In the genomic region with DNA sequence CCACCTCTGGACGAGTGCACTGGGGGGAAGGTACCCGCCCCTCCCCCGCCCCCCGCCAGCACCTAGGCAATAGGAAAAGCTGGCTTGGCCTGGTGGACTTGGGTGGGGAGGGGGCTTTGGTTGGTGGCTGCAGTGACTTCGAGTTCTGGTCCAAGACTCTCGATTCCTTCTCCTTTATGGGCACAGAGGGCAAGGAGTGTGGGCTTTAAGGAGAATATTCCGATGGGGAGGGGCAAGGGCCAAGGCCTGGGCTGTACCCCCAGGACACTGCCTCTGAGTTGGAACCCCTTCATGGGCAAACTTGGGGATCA, we compare ENCODE assay signal across 1 cellular context.
TF ChIP-seq lines count a peak whose summit lies in the region.

No MANE protein-coding gene starts in this region.

TF ChIP-seq in HCT116, 20 proteins besides CTCF, POLR2A, EP300 and RAD21 (continued from another document):
- TF ChIP-seq, protein P1, sequence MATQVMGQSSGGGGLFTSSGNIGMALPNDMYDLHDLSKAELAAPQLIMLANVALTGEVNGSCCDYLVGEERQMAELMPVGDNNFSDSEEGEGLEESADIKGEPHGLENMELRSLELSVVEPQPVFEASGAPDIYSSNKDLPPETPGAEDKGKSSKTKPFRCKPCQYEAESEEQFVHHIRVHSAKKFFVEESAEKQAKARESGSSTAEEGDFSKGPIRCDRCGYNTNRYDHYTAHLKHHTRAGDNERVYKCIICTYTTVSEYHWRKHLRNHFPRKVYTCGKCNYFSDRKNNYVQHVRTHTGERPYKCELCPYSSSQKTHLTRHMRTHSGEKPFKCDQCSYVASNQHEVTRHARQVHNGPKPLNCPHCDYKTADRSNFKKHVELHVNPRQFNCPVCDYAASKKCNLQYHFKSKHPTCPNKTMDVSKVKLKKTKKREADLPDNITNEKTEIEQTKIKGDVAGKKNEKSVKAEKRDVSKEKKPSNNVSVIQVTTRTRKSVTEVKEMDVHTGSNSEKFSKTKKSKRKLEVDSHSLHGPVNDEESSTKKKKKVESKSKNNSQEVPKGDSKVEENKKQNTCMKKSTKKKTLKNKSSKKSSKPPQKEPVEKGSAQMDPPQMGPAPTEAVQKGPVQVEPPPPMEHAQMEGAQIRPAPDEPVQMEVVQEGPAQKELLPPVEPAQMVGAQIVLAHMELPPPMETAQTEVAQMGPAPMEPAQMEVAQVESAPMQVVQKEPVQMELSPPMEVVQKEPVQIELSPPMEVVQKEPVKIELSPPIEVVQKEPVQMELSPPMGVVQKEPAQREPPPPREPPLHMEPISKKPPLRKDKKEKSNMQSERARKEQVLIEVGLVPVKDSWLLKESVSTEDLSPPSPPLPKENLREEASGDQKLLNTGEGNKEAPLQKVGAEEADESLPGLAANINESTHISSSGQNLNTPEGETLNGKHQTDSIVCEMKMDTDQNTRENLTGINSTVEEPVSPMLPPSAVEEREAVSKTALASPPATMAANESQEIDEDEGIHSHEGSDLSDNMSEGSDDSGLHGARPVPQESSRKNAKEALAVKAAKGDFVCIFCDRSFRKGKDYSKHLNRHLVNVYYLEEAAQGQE (IDR thresholded peaks at IDR 0.05; ENCODE audit: low read depth) = no peak
- TF ChIP-seq SP1 (IDR thresholded peaks at IDR 0.05; ENCODE audit: low read depth) (no peak), ELF1 (IDR thresholded peaks at IDR 0.05; ENCODE audit: borderline replicate concordance, low read depth) (no peak), CEBPB (IDR thresholded peaks at IDR 0.05; ENCODE audit: low read depth) (no peak)
